31 cellular contexts compared by ENCODE assay signal in genomic region chr15:76114561-76114960, GRCh38. TPM values are rescaled to one million over a fixed set of nuclear protein-coding genes. Genes with fewer than 3 reads are reported as not detected.
"Had no signal": no experiment of that assay in that cellular context is flagged by ENCODE, and none has a peak within 500 bp of the region (broad histone marks: within the 10 kb centered on the region; RNA-seq: fewer than 3 reads in every experiment).

No MANE protein-coding gene starts in this region.

- H3K9me3 Mint-ChIP-seq: naive thymus-derived CD4-positive, alpha-beta T cell; natural killer cell treated with Interleukin-12 subunit alpha and Interleukin-12 subunit beta and Interleukin-15 and Interleukin-18, amount 100 ng/mL, for 72 hours; stimulated activated effector memory CD8-positive, alpha-beta T cell treated with anti-CD3 and anti-CD28 coated beads, Interleukin-12 subunit alpha, Interleukin-12 subunit beta, amount 100 ng/mL, for 72 hours; stimulated activated naive CD8-positive, alpha-beta T cell treated with anti-CD3 and anti-CD28 coated beads, Interleukin-15, Interleukin-2, amounts not matched to agents 100 ng/mL and 50 ng/mL, for 24 hours had no signal

- H3K4me2 ChIP-seq: hepatocyte had no signal

- H3K4me1 ChIP-seq: left ventricle myocardium inferior, prostate gland, sigmoid colon, spleen, tibial artery, upper lobe of right lung had no signal

- H3K27ac Mint-ChIP-seq: mesothelial cell of epicardium; naive thymus-derived CD4-positive, alpha-beta T cell; natural killer cell treated with Interleukin-12 subunit alpha and Interleukin-12 subunit beta and Interleukin-15 and Interleukin-18, amount 100 ng/mL, for 72 hours; stimulated activated effector memory CD8-positive, alpha-beta T cell treated with anti-CD3 and anti-CD28 coated beads, Interleukin-12 subunit alpha, Interleukin-12 subunit beta, amount 100 ng/mL, for 72 hours; stimulated activated naive CD8-positive, alpha-beta T cell treated with anti-CD3 and anti-CD28 coated beads, Interleukin-15, Interleukin-2, amounts not matched to agents 100 ng/mL and 50 ng/mL, for 24 hours had no signal

- H3K36me3 Mint-ChIP-seq: naive thymus-derived CD4-positive, alpha-beta T cell; natural killer cell treated with Interleukin-12 subunit alpha and Interleukin-12 subunit beta and Interleukin-15 and Interleukin-18, amount 100 ng/mL, for 72 hours; stimulated activated effector memory CD8-positive, alpha-beta T cell treated with anti-CD3 and anti-CD28 coated beads, Interleukin-12 subunit alpha, Interleukin-12 subunit beta, amount 100 ng/mL, for 72 hours had no signal

- H3K4me3 ChIP-seq: hepatocyte, left ventricle myocardium inferior, lung, pancreas, prostate gland, sigmoid colon, spleen, suprapubic skin, thoracic aorta, tibial artery, upper lobe of right lung had no signal

- H3K36me3 ChIP-seq: left ventricle myocardium inferior, pancreas, prostate gland, sigmoid colon, spleen, suprapubic skin, thoracic aorta, tibial artery, upper lobe of right lung had no signal

- H3K9me3 ChIP-seq: left ventricle myocardium inferior, pancreas, prostate gland, sigmoid colon, spleen, suprapubic skin, thoracic aorta, upper lobe of right lung had no signal

- H3K4me3 Mint-ChIP-seq: mesothelial cell of epicardium; naive thymus-derived CD4-positive, alpha-beta T cell; natural killer cell treated with Interleukin-12 subunit alpha and Interleukin-12 subunit beta and Interleukin-15 and Interleukin-18, amount 100 ng/mL, for 72 hours; neural crest cell; stimulated activated effector memory CD8-positive, alpha-beta T cell treated with anti-CD3 and anti-CD28 coated beads, Interleukin-12 subunit alpha, Interleukin-12 subunit beta, amount 100 ng/mL, for 72 hours; stimulated activated naive CD8-positive, alpha-beta T cell treated with anti-CD3 and anti-CD28 coated beads, Interleukin-15, Interleukin-2, amounts not matched to agents 100 ng/mL and 50 ng/mL, for 24 hours had no signal

- H3K27ac ChIP-seq: hepatocyte, left ventricle myocardium inferior, pancreas, prostate gland, sigmoid colon, spleen, suprapubic skin, thoracic aorta, tibial artery, upper lobe of right lung had no signal

- ATAC-seq: naive thymus-derived CD4-positive, alpha-beta T cell; natural killer cell treated with Interleukin-12 subunit alpha and Interleukin-12 subunit beta and Interleukin-15 and Interleukin-18, amount 100 ng/mL, for 72 hours; pancreas; right cardiac atrium; stimulated activated effector memory CD8-positive, alpha-beta T cell treated with anti-CD3 and anti-CD28 coated beads, Interleukin-12 subunit alpha, Interleukin-12 subunit beta, amount 100 ng/mL, for 72 hours; upper lobe of right lung had no signal

- H2AFZ ChIP-seq: hepatocyte had no signal

- DNase-seq: islet precursor cell; left ventricle myocardium inferior; mesendoderm; naive thymus-derived CD4-positive, alpha-beta T cell; nucleus accumbens; pancreas; posterior cingulate gyrus; retina; right cardiac atrium; sigmoid colon; small intestine; spleen; stimulated activated CD4-positive, alpha-beta T cell treated with anti-CD3 and anti-CD28 coated beads, Interleukin-4, amount 100 ng/mL, for 24 hours; stimulated activated naive CD4-positive, alpha-beta T cell; tibial artery; trophoblast cell; upper lobe of right lung had no signal

- H3K27me3 ChIP-seq: hepatocyte, pancreas, upper lobe of right lung had no signal

- FAIRE-seq: pancreas, small intestine, urothelium cell line had no signal

- H3K79me2 ChIP-seq: hepatocyte had no signal

- H3K4me1 Mint-ChIP-seq: naive thymus-derived CD4-positive, alpha-beta T cell; neural crest cell; stimulated activated effector memory CD8-positive, alpha-beta T cell treated with anti-CD3 and anti-CD28 coated beads, Interleukin-12 subunit alpha, Interleukin-12 subunit beta, amount 100 ng/mL, for 72 hours had no signal

RNA-seq across cellular contexts. Expression of gene TMEM266, which starts 54.8 kb away (rescaled TPM):
- total RNA-seq: left ventricle myocardium inferior; mononuclear cell; myocyte; naive thymus-derived CD4-positive, alpha-beta T cell; osteoblast; thoracic aorta had no signal
- polyA plus RNA-seq: naive thymus-derived CD4-positive, alpha-beta T cell; right cardiac atrium had no signal
